In the genomic region with DNA sequence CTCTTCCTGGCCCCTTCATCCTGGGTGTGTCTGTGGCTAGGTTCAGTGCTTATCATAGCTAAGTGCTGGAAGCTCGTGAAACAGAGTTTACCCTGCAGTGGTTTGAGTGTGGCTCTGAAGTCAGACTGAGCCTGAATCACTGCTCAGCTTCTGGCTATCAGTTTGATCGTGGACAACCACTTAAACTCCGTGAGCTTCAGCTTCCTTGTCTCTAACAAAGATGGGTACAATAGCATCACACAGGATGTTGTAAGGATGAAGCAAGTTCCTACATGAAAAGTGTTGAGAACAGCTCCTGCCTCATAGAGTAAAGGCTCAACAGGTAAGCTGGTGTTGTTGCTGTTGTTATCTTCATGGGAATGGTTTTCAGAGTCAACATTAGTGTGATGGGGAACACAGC, we compare ENCODE assay signal across 19 cellular contexts.
"Had no signal": no experiment of that assay in that cellular context is flagged by ENCODE, and none has a peak within 500 bp of the region (broad histone marks: within the 10 kb centered on the region; RNA-seq: fewer than 3 reads in every experiment).

No MANE protein-coding gene starts in this region.

- H3K4me3 ChIP-seq: ascending aorta, cardiac muscle cell, left ventricle myocardium inferior, mucosa of descending colon, right atrium auricular region, SK-N-MC, skin epidermis, stomach, thoracic aorta, upper lobe of right lung had no signal

- DNase-seq: activated CD4-positive, alpha-beta T cell treated with anti-CD3 and anti-CD28 coated beads, Interleukin-2, amount 50 U/mL, for 1 hour; activated CD4-positive, CD25-positive, alpha-beta regulatory T cell; activated T-cell treated with anti-CD3 and anti-CD28 coated beads, Interleukin-2, amount 50 U/mL, for 48 hours; endodermal cell; kidney; left ventricle myocardium inferior; mucosa of descending colon; naive thymus-derived CD8-positive, alpha-beta T cell; stimulated activated CD4-positive, alpha-beta T cell treated with anti-CD3 and anti-CD28 coated beads, Interleukin-4, amount 100 ng/mL, for 4 hours; stimulated activated CD8-positive, alpha-beta memory T cell treated with anti-CD3 and anti-CD28 coated beads, Interleukin-4, amount 100 ng/mL, for 48 hours; stomach; upper lobe of right lung had no signal

- H3K4me3 Mint-ChIP-seq: endodermal cell; memory B cell; naive thymus-derived CD8-positive, alpha-beta T cell had no signal

- H3K4me1 Mint-ChIP-seq: memory B cell; naive thymus-derived CD8-positive, alpha-beta T cell had no signal

- H3K9me3 ChIP-seq: ascending aorta, left ventricle myocardium inferior, mucosa of descending colon, right atrium auricular region, stomach, thoracic aorta, upper lobe of right lung had no signal

- H3K36me3 Mint-ChIP-seq: memory B cell; naive thymus-derived CD8-positive, alpha-beta T cell had no signal

- H3K27me3 ChIP-seq: ascending aorta, cardiac muscle cell, stomach had no signal

- H3K36me3 ChIP-seq: ascending aorta, cardiac muscle cell, left ventricle myocardium inferior, right atrium auricular region, stomach, thoracic aorta, upper lobe of right lung had no signal

- H3K9me3 Mint-ChIP-seq: endodermal cell, memory B cell had no signal

- ATAC-seq: mucosa of descending colon; naive thymus-derived CD8-positive, alpha-beta T cell; upper lobe of right lung had no signal

- H3K27ac ChIP-seq: ascending aorta, cardiac muscle cell, left ventricle myocardium inferior, right atrium auricular region, SK-N-MC, stomach, thoracic aorta, upper lobe of right lung had no signal

- H3K4me1 ChIP-seq: ascending aorta, left ventricle myocardium inferior, right atrium auricular region, stomach, upper lobe of right lung had no signal

- H3K27ac Mint-ChIP-seq: endodermal cell; memory B cell; naive thymus-derived CD8-positive, alpha-beta T cell had no signal
